Comparison of ENCODE assay signal across 10 cellular contexts in the genomic region with DNA sequence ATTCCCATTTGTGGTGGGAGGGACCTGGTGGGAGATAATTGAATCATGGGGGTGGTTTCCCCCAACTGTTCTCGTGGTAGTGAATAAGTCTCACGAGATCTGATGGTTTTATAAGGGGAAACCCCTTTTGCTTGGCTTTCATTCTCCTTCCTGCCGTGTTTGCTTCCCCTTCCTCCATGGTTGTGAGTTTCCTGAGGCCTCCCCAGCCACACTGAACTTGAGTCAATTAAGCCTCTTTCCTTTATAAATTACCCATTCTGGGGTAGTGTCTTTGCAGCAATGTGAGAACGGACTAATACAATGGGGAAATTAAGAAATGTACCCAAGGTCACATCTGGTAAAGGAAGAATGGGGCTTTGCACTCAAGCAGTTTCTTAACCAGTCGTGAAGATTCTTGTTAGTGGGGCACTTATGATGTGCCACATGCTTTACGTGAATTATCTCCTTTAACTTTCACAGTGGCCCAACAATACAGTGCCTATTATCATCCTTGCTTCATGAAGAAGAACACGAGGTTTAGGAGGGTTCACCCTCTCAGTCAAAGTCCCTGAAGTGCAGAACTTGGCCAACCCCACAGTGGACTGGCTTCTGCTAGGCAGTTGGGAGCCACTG.
A peak's percentile ranks its signal among the peaks of the same experiment; 100 is the strongest.
DNase-seq lines count a peak whose midpoint lies in the region; ATAC-seq and TF ChIP-seq lines count a peak whose summit lies in the region.
"Had no signal": no experiment of that assay in that cellular context is flagged by ENCODE, and none has a peak within 500 bp of the region (broad histone marks: within the 10 kb centered on the region; RNA-seq: fewer than 3 reads in every experiment).

No MANE protein-coding gene starts in this region.

- H3K4me3 ChIP-seq in Peyer's patch: peak overlapping the region in 1 of 4 donors; percentile 6
- H3K4me3 ChIP-seq in effector memory CD4-positive, alpha-beta T cell (ENCODE audit: insufficient read depth, low read depth, low read length, poor library complexity, severe bottlenecking): no peak overlapping the region
- no peak overlapping the region for H3K4me3 ChIP-seq in Caco-2 (ENCODE audit: low read depth, low read length)

- peak overlapping the region; percentile 50 to 79 (median 63) for H3K27ac ChIP-seq in Peyer's patch
- peak overlapping the region; percentile 82 for H3K27ac ChIP-seq in effector memory CD4-positive, alpha-beta T cell (ENCODE audit: insufficient read depth, low read length, poor library complexity, severe bottlenecking)

- CTCF ChIA-PET in Caco-2 (lab: Charles Lee): no interaction called here

- H3K27me3 Mint-ChIP-seq in stimulated activated naive CD8-positive, alpha-beta T cell treated with anti-CD3 and anti-CD28 coated beads, Interleukin-15, amount 100 ng/mL, for 72 hours: no peaks in the 10 kb centered on the region
- H3K27me3 Mint-ChIP-seq in Caco-2 (ENCODE audit: insufficient read depth, unreplicated experiment): peaks cover 3% of the 10 kb centered on the region

- POLR2A ChIA-PET in Caco-2 (lab: Charles Lee): no interaction called here

- peaks cover 4 to 18% of the 10 kb centered on the region in 2 donors for H3K9me3 Mint-ChIP-seq in stimulated activated naive CD8-positive, alpha-beta T cell treated with anti-CD3 and anti-CD28 coated beads, Interleukin-15, amount 100 ng/mL, for 72 hours
- no peaks in the 10 kb centered on the region for H3K9me3 Mint-ChIP-seq in Caco-2 (ENCODE audit: unreplicated experiment)

- H3K27me3 ChIP-seq in Peyer's patch: no peaks in the 10 kb centered on the region
- H3K27me3 ChIP-seq in effector memory CD4-positive, alpha-beta T cell (replicated peaks; ENCODE audit: control insufficient read depth, insufficient read depth, low read length, poor library complexity, severe bottlenecking): no peaks in the 10 kb centered on the region
- H3K27me3 ChIP-seq in Caco-2 (replicated peaks; ENCODE audit: control insufficient read depth, insufficient read depth, low read length): no peaks in the 10 kb centered on the region

- H3K36me3 ChIP-seq in Peyer's patch: no peaks in the 10 kb centered on the region
- H3K36me3 ChIP-seq in effector memory CD4-positive, alpha-beta T cell (ENCODE audit: control insufficient read depth, insufficient read depth, low read length): no peaks in the 10 kb centered on the region
- H3K36me3 ChIP-seq in Caco-2 (ENCODE audit: control insufficient read depth, insufficient read depth, low read length): no peaks in the 10 kb centered on the region

- peak; percentile 22 for DNase-seq in activated CD4-positive, alpha-beta T cell treated with anti-CD3 and anti-CD28 coated beads for 48 hours
- no peak for DNase-seq in activated CD4-positive, alpha-beta T cell treated with anti-CD3 and anti-CD28 coated beads, Interleukin-2, amount 50 U/mL, for 48 hours
- DNase-seq in Peyer's patch: no peak
- DNase-seq in effector memory CD4-positive, alpha-beta T cell: peak in 2 of 3 donors; percentile 8 to 14
- DNase-seq in stimulated activated naive CD8-positive, alpha-beta T cell treated with anti-CD3 and anti-CD28 coated beads, Interleukin-15, amount 100 ng/mL, for 72 hours: peak; percentile 27 to 28
- DNase-seq in NCI-H748 treated with DMSO at 0.1 percent for 48 hours (lab: John Stamatoyannopoulos, UW): no peak
- DNase-seq in Caco-2: no peak
- DNase-seq: ACHN, NCI-H526 had no signal

- intact Hi-C loops in Caco-2 (cut with micrococcal nuclease; ENCODE audit: unreplicated experiment): no loop called here

- H3K9me3 ChIP-seq in Peyer's patch (no peaks in the 10 kb centered on the region), Caco-2 (no peaks in the 10 kb centered on the region)
- no peaks in the 10 kb centered on the region for H3K9me3 ChIP-seq in effector memory CD4-positive, alpha-beta T cell (ENCODE audit: control insufficient read depth, low read length)

- H3K36me3 Mint-ChIP-seq in Caco-2 (ENCODE audit: insufficient read depth, unreplicated experiment): no peaks in the 10 kb centered on the region

- peak overlapping the region; percentile 68 to 78 for H3K4me3 Mint-ChIP-seq in stimulated activated naive CD8-positive, alpha-beta T cell treated with anti-CD3 and anti-CD28 coated beads, Interleukin-15, amount 100 ng/mL, for 72 hours
- H3K4me3 Mint-ChIP-seq in Caco-2 (ENCODE audit: unreplicated experiment): no peak overlapping the region

- H3K27ac Mint-ChIP-seq in stimulated activated naive CD8-positive, alpha-beta T cell treated with anti-CD3 and anti-CD28 coated beads, Interleukin-15, amount 100 ng/mL, for 72 hours: peak overlapping the region; percentile 88 to 94
- H3K27ac Mint-ChIP-seq in Caco-2 (ENCODE audit: unreplicated experiment): no peak overlapping the region

- BruUV-seq in Caco-2 (replicated peaks; lab: Mats Ljungman, UMichigan): no TSS peak

- TF ChIP-seq CTCF in Peyer's patch (IDR thresholded peaks at IDR 0.05) (no peak), Caco-2 (IDR thresholded peaks at IDR 0.05; ENCODE audit: insufficient read depth in 1 of 2, low read depth in 1 of 2, low read length in 1 of 2, severe bottlenecking in 1 of 2, unreplicated experiment in 1 of 2) (no peak)

- H3K4me1 ChIP-seq in Peyer's patch (peaks cover 0 to 21% (median 16%) of the 10 kb centered on the region in 4 donors), Caco-2 (no peaks in the 10 kb centered on the region)
- peaks cover 47% of the 10 kb centered on the region for H3K4me1 ChIP-seq in effector memory CD4-positive, alpha-beta T cell (ENCODE audit: control insufficient read depth, insufficient read depth, low read length, poor library complexity, severe bottlenecking)

- TF ChIP-seq POLR2A in Peyer's patch (IDR thresholded peaks at IDR 0.05): no peak

- ATAC-seq in stimulated activated naive CD8-positive, alpha-beta T cell treated with anti-CD3 and anti-CD28 coated beads, Interleukin-15, amount 100 ng/mL, for 72 hours: peak; percentile 27
- no peak for ATAC-seq in GM18858 (IDR thresholded peaks at IDR 0.05; ENCODE audit: unreplicated experiment)

- peaks cover 88% of the 10 kb centered on the region for H3K4me1 Mint-ChIP-seq in stimulated activated naive CD8-positive, alpha-beta T cell treated with anti-CD3 and anti-CD28 coated beads, Interleukin-15, amount 100 ng/mL, for 72 hours
- no peaks in the 10 kb centered on the region for H3K4me1 Mint-ChIP-seq in Caco-2 (ENCODE audit: low read depth, unreplicated experiment)

Comparison
In these comparisons a context has a peak if more than half of its experiments do, and no peak if none do; other contexts are left out.
1. DNase-seq: peak in activated CD4-positive, alpha-beta T cell treated with anti-CD3 and anti-CD28 coated beads for 48 hours (single experiment), effector memory CD4-positive, alpha-beta T cell (2 of 3) and stimulated activated naive CD8-positive, alpha-beta T cell treated with anti-CD3 and anti-CD28 coated beads, Interleukin-15, amount 100 ng/mL, for 72 hours (2 of 2); none in activated CD4-positive, alpha-beta T cell treated with anti-CD3 and anti-CD28 coated beads, Interleukin-2, amount 50 U/mL, for 48 hours (0 of 2), Peyer's patch (0 of 3), NCI-H748 treated with DMSO at 0.1 percent for 48 hours (single experiment) and Caco-2 (0 of 2).